Comparison of ENCODE assay signal across 1 cellular context in genomic region chr17:82520041-82520910, GRCh38.
TF ChIP-seq lines count a peak whose summit lies in the region.

No MANE protein-coding gene starts in this region.

TF ChIP-seq in HepG2, 621 proteins besides CTCF, POLR2A, EP300 and RAD21 (continued from another document and continues in another):
- TF ChIP-seq NFAT5 (CRISPR knock-in tag; IDR thresholded peaks at IDR 0.05) (no peak), IRX3 (CRISPR knock-in tag; IDR thresholded peaks at IDR 0.05; ENCODE audit: borderline replicate concordance, low read depth) (peak; percentile 65; the same call in 1 of the 2 replicates), ZNF350 (CRISPR knock-in tag; IDR thresholded peaks at IDR 0.05; ENCODE audit: borderline replicate concordance, low read depth) (no peak; the same call in 1 of the 2 replicates), ARID3A (IDR thresholded peaks at IDR 0.05; ENCODE audit: low read depth, low read length) (no peak), CREB3 (CRISPR knock-in tag; IDR thresholded peaks at IDR 0.05) (no peak), ZNF530 (CRISPR knock-in tag; IDR thresholded peaks at IDR 0.05; ENCODE audit: low read depth) (no peak), CENPBD1 (CRISPR knock-in tag; IDR thresholded peaks at IDR 0.05; ENCODE audit: borderline replicate concordance, low read depth) (no peak), ZNF780A (CRISPR knock-in tag; IDR thresholded peaks at IDR 0.05) (no peak), ZNF558 (CRISPR knock-in tag; IDR thresholded peaks at IDR 0.05; ENCODE audit: borderline replicate concordance) (no peak), ZNF513 (CRISPR knock-in tag; conservative IDR thresholded peaks at IDR 0.05) (no peak), IKZF1 (IDR thresholded peaks at IDR 0.05) (no peak), SMARCE1 (IDR thresholded peaks at IDR 0.05; ENCODE audit: borderline replicate concordance) (no peak), POGK (CRISPR knock-in tag; conservative IDR thresholded peaks at IDR 0.05) (no peak; the same call in 1 of the 2 replicates), ZFP1 (CRISPR knock-in tag; IDR thresholded peaks at IDR 0.05) (no peak), SALL2 (CRISPR knock-in tag; IDR thresholded peaks at IDR 0.05) (no peak), E2F5 (CRISPR knock-in tag; conservative IDR thresholded peaks at IDR 0.05) (no peak), E2F1 (CRISPR knock-in tag; IDR thresholded peaks at IDR 0.05) (no peak), ZNF337 (CRISPR knock-in tag; IDR thresholded peaks at IDR 0.05; ENCODE audit: borderline replicate concordance, low read depth) (no peak), ZNF10 (CRISPR knock-in tag; IDR thresholded peaks at IDR 0.05; ENCODE audit: borderline replicate concordance, low read depth) (no peak), ZMAT5 (CRISPR knock-in tag; IDR thresholded peaks at IDR 0.05; ENCODE audit: borderline replicate concordance, low read depth) (no peak), ZNF207 (IDR thresholded peaks at IDR 0.05; ENCODE audit: borderline replicate concordance) (no peak), KDM6A (CRISPR knock-in tag; IDR thresholded peaks at IDR 0.05; ENCODE audit: low read depth) (no peak), MTA1 (CRISPR knock-in tag; IDR thresholded peaks at IDR 0.05; ENCODE audit: borderline replicate concordance) (peak; percentile 22; the same call in 1 of the 2 replicates), KLF13 (CRISPR knock-in tag; IDR thresholded peaks at IDR 0.05) (no peak), ARID4A (CRISPR knock-in tag; IDR thresholded peaks at IDR 0.05; ENCODE audit: borderline replicate concordance) (peak; percentile 55; the same call in 1 of the 2 replicates), ZHX1 (CRISPR knock-in tag; IDR thresholded peaks at IDR 0.05; ENCODE audit: low read depth) (no peak), PITX1 (CRISPR knock-in tag; IDR thresholded peaks at IDR 0.05) (no peak), ZNF383 (CRISPR knock-in tag; IDR thresholded peaks at IDR 0.05; ENCODE audit: borderline replicate concordance) (no peak), U2AF2 (IDR thresholded peaks at IDR 0.05; ENCODE audit: low read depth, low read length) (no peak), NCOR1 (IDR thresholded peaks at IDR 0.05; ENCODE audit: borderline replicate concordance, low read length) (no peak)
